Comparison of ENCODE assay signal across 8 cellular contexts in genomic region chr1:44799770-44800584, GRCh38.
DNase-seq lines count a peak whose midpoint lies in the region; ATAC-seq and FAIRE-seq lines count a peak whose summit lies in the region.

TSS of gene PLK3 (plus strand) at chr1:44800377. CDS start at chr1:44800464, 87 bp downstream.

- H3K4me3 Mint-ChIP-seq in central memory CD8-positive, alpha-beta T cell: peak within 1 kb of the TSS; percentile 64

- H3K4me1 Mint-ChIP-seq in central memory CD8-positive, alpha-beta T cell: peaks cover 35% of the 10 kb centered on the region

- ATAC-seq in GM19035 (IDR thresholded peaks at IDR 0.05; ENCODE audit: unreplicated experiment) (peak; percentile 80), HG03354 (IDR thresholded peaks at IDR 0.05; ENCODE audit: poor library complexity, severe bottlenecking, unreplicated experiment) (peak; percentile 86)
- ATAC-seq in central memory CD8-positive, alpha-beta T cell (replicated peaks; ENCODE audit: extremely low read depth, poor library complexity, severe bottlenecking): peak; percentile 70

- FAIRE-seq in islet of Langerhans (lab: Jason Lieb, UNC): peak; percentile 68

- H3K27ac Mint-ChIP-seq in central memory CD8-positive, alpha-beta T cell (ENCODE audit: low read depth): peak within 1 kb of the TSS; percentile 98

- no peaks in the 10 kb centered on the region for H3K9me3 Mint-ChIP-seq in central memory CD8-positive, alpha-beta T cell

- peak; percentile 89 to 91 for DNase-seq in AML-193 (lab: John Stamatoyannopoulos, UW)
- DNase-seq in NCI-H446 (lab: John Stamatoyannopoulos, UW): peak; percentile 95 to 98
- peak; percentile 96 for DNase-seq in activated CD4-positive, CD25-positive, alpha-beta regulatory T cell treated with anti-CD3 and anti-CD28 coated beads, Interleukin-2, amount 50 U/mL, for 16 hours (ENCODE audit: low read depth, low spot score)
- DNase-seq in central memory CD8-positive, alpha-beta T cell (ENCODE audit: low spot score in 2 of 2): peak; percentile 94 to 98
- DNase-seq in stimulated activated CD4-positive, alpha-beta T cell treated with anti-CD3 and anti-CD28 coated beads, Interleukin-12 subunit alpha, Interleukin-12 subunit beta, amount 100 ng/mL, for 4 hours: peak; percentile 97

- H3K36me3 Mint-ChIP-seq in central memory CD8-positive, alpha-beta T cell (ENCODE audit: insufficient read depth): peaks cover 45% of the 10 kb centered on the region

- H3K27me3 Mint-ChIP-seq in central memory CD8-positive, alpha-beta T cell: no peaks in the 10 kb centered on the region

Comparison
In these comparisons a context has a peak if more than half of its experiments do, and no peak if none do; other contexts are left out.
1. Peak in every context shown above with its lines: DNase-seq and ATAC-seq.